8 cellular contexts compared by ENCODE assay signal in genomic region chr12:22443379-22444316, GRCh38.
DNase-seq lines count a peak whose midpoint lies in the region; ATAC-seq and TF ChIP-seq lines count a peak whose summit lies in the region.

No MANE protein-coding gene starts in this region.

- H3K27me3 ChIP-seq in BLaER1, result no peaks in the 10 kb centered on the region

- no peaks in the 10 kb centered on the region for H3K36me3 ChIP-seq in BLaER1

- H3K27me3 Mint-ChIP-seq in chondrocyte (ENCODE audit: low read depth), result peaks cover 10% of the 10 kb centered on the region

- peaks cover 17% of the 10 kb centered on the region for H3K4me1 ChIP-seq in BLaER1

- no peak overlapping the region for H3K4me3 Mint-ChIP-seq in chondrocyte (ENCODE audit: unreplicated experiment)

- peak; percentile 95 for TF ChIP-seq CTCF in chondrocyte (IDR thresholded peaks at IDR 0.05)

- no peak overlapping the region for H3K9ac ChIP-seq in BLaER1

- H3K9me3 ChIP-seq in BLaER1, result no peaks in the 10 kb centered on the region

- H3K4me1 Mint-ChIP-seq in chondrocyte (ENCODE audit: low read depth), result peaks cover 4% of the 10 kb centered on the region

- peak overlapping the region; percentile 31; the same call in 1 of the 2 replicates for H3K4me3 ChIP-seq in BLaER1

- no peaks in the 10 kb centered on the region for H3K9me3 Mint-ChIP-seq in chondrocyte (ENCODE audit: low read depth)

- no peaks in the 10 kb centered on the region for H3K36me3 Mint-ChIP-seq in chondrocyte (ENCODE audit: low read depth)

- peak; percentile 67 for DNase-seq in NCI-H2227 treated with DMSO at 0.1 percent for 48 hours (lab: John Stamatoyannopoulos, UW)
- DNase-seq in activated CD4-positive, alpha-beta T cell treated with anti-CD3 and anti-CD28 coated beads for 1 hour, result peak; percentile 38
- DNase-seq in chondrocyte (ENCODE audit: low spot score), result no peak
- DNase-seq in left lobe of liver (ENCODE audit: low spot score), result peak; percentile 55
- DNase-seq in stimulated activated CD4-positive, alpha-beta T cell treated with anti-CD3 and anti-CD28 coated beads, Interleukin-4, amount 100 ng/mL, for 48 hours (ENCODE audit: low read depth in 2 of 2), result peak; percentile 8 to 33

- no peaks in the 10 kb centered on the region for H4K20me1 ChIP-seq in BLaER1

- H3K27ac ChIP-seq in BLaER1, result no peak overlapping the region

- peak overlapping the region; percentile 71 for H3K4me2 ChIP-seq in BLaER1

- H3K27ac Mint-ChIP-seq in chondrocyte (ENCODE audit: unreplicated experiment), result no peak overlapping the region

- peak; percentile 95 for ATAC-seq in GM19043 (IDR thresholded peaks at IDR 0.05; ENCODE audit: low read depth, unreplicated experiment)
- ATAC-seq in HG03175 (IDR thresholded peaks at IDR 0.05; ENCODE audit: unreplicated experiment), result peak; percentile 99
- ATAC-seq in left lobe of liver, result peak; percentile 99
